In genomic region chr5:158552241-158552640, GRCh38 we compare ENCODE assay signal across 21 cellular contexts.
"Had no signal": no experiment of that assay in that cellular context is flagged by ENCODE, and none has a peak within 500 bp of the region (broad histone marks: within the 10 kb centered on the region; RNA-seq: fewer than 3 reads in every experiment).

No MANE protein-coding gene starts in this region.

- H3K4me1 Mint-ChIP-seq: activated naive CD4-positive, alpha-beta T cell treated with anti-CD3 and anti-CD28 coated beads, Interleukin-2, amount 50 U/mL, for 24 hours had no signal

- ATAC-seq: activated CD8-positive, alpha-beta T cell treated with anti-CD3 and anti-CD28 coated beads for 36 hours; lower lobe of right lung; SK-N-SH treated with all-trans-retinoic acid at 6 μM for 48 hours; stimulated activated naive CD8-positive, alpha-beta T cell treated with anti-CD3 and anti-CD28 coated beads, Interleukin-15, Interleukin-2, amounts not matched to agents 100 U/mL and 50 U/mL, for 24 hours had no signal

- H3K9ac ChIP-seq: parathyroid adenoma had no signal

- H3K4me3 ChIP-seq: colonic mucosa, dorsolateral prefrontal cortex, esophagus squamous epithelium, hepatocyte, lower lobe of right lung, spleen, tibial nerve had no signal

- H3K9me3 ChIP-seq: colonic mucosa, esophagus squamous epithelium had no signal

- H3K4me1 ChIP-seq: colonic mucosa, esophagus squamous epithelium, lower lobe of right lung, parathyroid adenoma, spleen had no signal

- H3K27me3 Mint-ChIP-seq: activated CD8-positive, alpha-beta T cell treated with anti-CD3 and anti-CD28 coated beads for 36 hours; naive B cell had no signal

- H3K9me3 Mint-ChIP-seq: activated naive CD4-positive, alpha-beta T cell treated with anti-CD3 and anti-CD28 coated beads, Interleukin-2, amount 50 U/mL, for 24 hours had no signal

- H3K4me2 ChIP-seq: hepatocyte had no signal

- H3K36me3 ChIP-seq: colonic mucosa, esophagus squamous epithelium, lower lobe of right lung, spleen, tibial nerve, WERI-Rb-1 had no signal

- H3K27ac ChIP-seq: colonic mucosa, dorsolateral prefrontal cortex, hepatocyte, lower lobe of right lung, parathyroid adenoma, spleen, WERI-Rb-1 had no signal

- DNase-seq: activated CD4-positive, alpha-beta T cell treated with anti-CD3 and anti-CD28 coated beads, Interleukin-2, amount 10 ng/mL, durations not matched to agents 7 days and 5 days; activated CD4-positive, CD25-positive, alpha-beta regulatory T cell treated with anti-CD3 and anti-CD28 coated beads, Interleukin-2, amount 50 U/mL, for 72 hours; activated CD8-positive, alpha-beta T cell treated with anti-CD3 and anti-CD28 coated beads for 36 hours; activated gamma-delta T cell; colonic mucosa; dorsolateral prefrontal cortex; esophagus squamous epithelium; kidney glomerular epithelial cell; lower lobe of right lung; naive B cell; nucleus accumbens; spleen; stimulated activated CD4-positive, alpha-beta T cell treated with anti-CD3 and anti-CD28 coated beads, Interleukin-4, amount 100 ng/mL, for 1 hour; stimulated activated naive CD8-positive, alpha-beta T cell treated with anti-CD3 and anti-CD28 coated beads, Interleukin-15, Interleukin-2, amounts not matched to agents 100 U/mL and 50 U/mL, for 24 hours; WERI-Rb-1 had no signal

- H3K36me3 Mint-ChIP-seq: activated naive CD4-positive, alpha-beta T cell treated with anti-CD3 and anti-CD28 coated beads, Interleukin-2, amount 50 U/mL, for 24 hours; naive B cell had no signal

- H3K27me3 ChIP-seq: colonic mucosa, dorsolateral prefrontal cortex, esophagus squamous epithelium, hepatocyte, spleen, tibial nerve had no signal

- H3K4me3 Mint-ChIP-seq: activated CD4-positive, alpha-beta T cell treated with anti-CD3 and anti-CD28 coated beads, Interleukin-2, amount 10 ng/mL, durations not matched to agents 7 days and 5 days; activated CD8-positive, alpha-beta T cell treated with anti-CD3 and anti-CD28 coated beads for 36 hours; activated naive CD4-positive, alpha-beta T cell treated with anti-CD3 and anti-CD28 coated beads, Interleukin-2, amount 50 U/mL, for 24 hours; activated T-helper 1 cell treated with anti-CD3 and anti-CD28 coated beads, Interleukin-12 subunit alpha, Interleukin-12 subunit beta, Interleukin-2, Interleukin-4 antibody, amounts not matched to agents 30 ng/mL and 10 ng/mL and 1 ng/mL, durations not matched to agents 14 hours and 24 hours and 36 hours; naive B cell had no signal

- H3K27ac Mint-ChIP-seq: activated CD4-positive, alpha-beta T cell treated with anti-CD3 and anti-CD28 coated beads, Interleukin-2, amount 10 ng/mL, durations not matched to agents 7 days and 5 days; activated CD8-positive, alpha-beta T cell treated with anti-CD3 and anti-CD28 coated beads for 36 hours; activated naive CD4-positive, alpha-beta T cell treated with anti-CD3 and anti-CD28 coated beads, Interleukin-2, amount 50 U/mL, for 24 hours; activated T-helper 1 cell treated with anti-CD3 and anti-CD28 coated beads, Interleukin-12 subunit alpha, Interleukin-12 subunit beta, Interleukin-2, Interleukin-4 antibody, amounts not matched to agents 30 ng/mL and 10 ng/mL and 1 ng/mL, durations not matched to agents 14 hours and 24 hours and 36 hours had no signal

- H3K79me2 ChIP-seq: hepatocyte, parathyroid adenoma had no signal
